In genomic region chr2:96916156-96917007, GRCh38 we compare ENCODE assay signal across 13 cellular contexts. TPM values are rescaled to one million over a fixed set of nuclear protein-coding genes. Genes with fewer than 3 reads are reported as not detected.
DNase-seq lines count a peak whose midpoint lies in the region; ATAC-seq, FAIRE-seq and TF ChIP-seq lines count a peak whose summit lies in the region.
"Had no signal": no experiment of that assay in that cellular context is flagged by ENCODE, and none has a peak within 500 bp of the region (broad histone marks: within the 10 kb centered on the region; RNA-seq: fewer than 3 reads in every experiment).

No MANE protein-coding gene starts in this region.

- intact Hi-C loops in natural killer cell (cut with micrococcal nuclease) (no loop called here), stomach (cut with DNase I; ENCODE audit: low total_unique reads) (no loop called here)

- no peak overlapping the region for H3K4me3 ChIP-seq in muscle layer of colon (ENCODE audit: low read depth in 1 of 2, low read length in 2 of 2)
- H3K4me3 ChIP-seq in stomach: peak overlapping the region in 1 of 4 donors; percentile 7
- H3K4me3 ChIP-seq: BLaER1 treated with 17β-estradiol and CSF1 and Interleukin-3, amounts not matched to agents 10 nM and 100 nM; left lung had no signal

- ATAC-seq in natural killer cell (no peak), GM18873 (IDR thresholded peaks at IDR 0.05; ENCODE audit: low FRiP score, unreplicated experiment) (no peak)
- no peak for ATAC-seq in natural killer cell treated with Interleukin-12 subunit alpha and Interleukin-12 subunit beta and Interleukin-15 and Interleukin-18, amount 100 ng/mL, for 72 hours
- ATAC-seq: effector memory CD8-positive, alpha-beta T cell; left lung had no signal

- FAIRE-seq in RCC 7860 (lab: Jason Lieb, UNC): no peak

- TF ChIP-seq CTCF in natural killer cell (IDR thresholded peaks at IDR 0.05) (no peak), chondrocyte (IDR thresholded peaks at IDR 0.05) (peak; percentile 63), stomach (IDR thresholded peaks at IDR 0.05) (no peak)

- no peaks in the 10 kb centered on the region for H3K27me3 ChIP-seq in muscle layer of colon (ENCODE audit: control insufficient read depth in 1 of 2, insufficient read depth in 2 of 2, low read length in 2 of 2)
- H3K27me3 ChIP-seq in stomach: no peaks in the 10 kb centered on the region
- H3K27me3 ChIP-seq: left lung had no signal

- H3K36me3 Mint-ChIP-seq in natural killer cell: no peaks in the 10 kb centered on the region
- no peaks in the 10 kb centered on the region for H3K36me3 Mint-ChIP-seq in natural killer cell treated with Interleukin-12 subunit alpha and Interleukin-12 subunit beta and Interleukin-15 and Interleukin-18, amount 100 ng/mL, for 72 hours
- peaks cover 4% of the 10 kb centered on the region for H3K36me3 Mint-ChIP-seq in chondrocyte (ENCODE audit: low read depth)

- 70 to 79% (median 73%) methylated on average over 16 to 18 of the region's 18 CpGs for WGBS in stomach, 5 donors

- no peak for TF ChIP-seq POLR2A in stomach (IDR thresholded peaks at IDR 0.05)

- TF ChIP-seq EP300 in stomach (IDR thresholded peaks at IDR 0.05): no peak

- H3K9me3 Mint-ChIP-seq in natural killer cell (peaks cover 0 to 4% of the 10 kb centered on the region in 2 donors), chondrocyte (ENCODE audit: low read depth) (peaks cover 7% of the 10 kb centered on the region)
- H3K9me3 Mint-ChIP-seq in natural killer cell treated with Interleukin-12 subunit alpha and Interleukin-12 subunit beta and Interleukin-15 and Interleukin-18, amount 100 ng/mL, for 72 hours: no peaks in the 10 kb centered on the region
- H3K9me3 Mint-ChIP-seq: effector memory CD8-positive, alpha-beta T cell had no signal

- peak overlapping the region; percentile 11 for H3K4me3 Mint-ChIP-seq in natural killer cell
- no peak overlapping the region for H3K4me3 Mint-ChIP-seq in natural killer cell treated with Interleukin-12 subunit alpha and Interleukin-12 subunit beta and Interleukin-15 and Interleukin-18, amount 100 ng/mL, for 72 hours
- H3K4me3 Mint-ChIP-seq in chondrocyte (ENCODE audit: unreplicated experiment): no peak overlapping the region
- H3K4me3 Mint-ChIP-seq: activated T-cell treated with anti-CD3 and anti-CD28 coated beads, Interleukin-2, amount 50 U/mL, for 24 hours had no signal

- H3K27me3 Mint-ChIP-seq in natural killer cell (ENCODE audit: low read depth in 2 of 2) (no peaks in the 10 kb centered on the region), chondrocyte (ENCODE audit: low read depth) (peaks cover 9% of the 10 kb centered on the region)
- H3K27me3 Mint-ChIP-seq in natural killer cell treated with Interleukin-12 subunit alpha and Interleukin-12 subunit beta and Interleukin-15 and Interleukin-18, amount 100 ng/mL, for 72 hours: no peaks in the 10 kb centered on the region
- H3K27me3 Mint-ChIP-seq: activated T-cell treated with anti-CD3 and anti-CD28 coated beads, Interleukin-2, amount 50 U/mL, for 24 hours; effector memory CD8-positive, alpha-beta T cell had no signal

- H3K27ac Mint-ChIP-seq in natural killer cell (peak overlapping the region in 1 of 2 donors; percentile 51), chondrocyte (ENCODE audit: unreplicated experiment) (no peak overlapping the region)
- no peak overlapping the region for H3K27ac Mint-ChIP-seq in natural killer cell treated with Interleukin-12 subunit alpha and Interleukin-12 subunit beta and Interleukin-15 and Interleukin-18, amount 100 ng/mL, for 72 hours
- H3K27ac Mint-ChIP-seq: activated T-cell treated with anti-CD3 and anti-CD28 coated beads, Interleukin-2, amount 50 U/mL, for 24 hours; effector memory CD8-positive, alpha-beta T cell had no signal

- DNase-seq in natural killer cell: no peak
- DNase-seq in natural killer cell treated with Interleukin-12 subunit alpha and Interleukin-12 subunit beta and Interleukin-15 and Interleukin-18, amount 100 ng/mL, for 72 hours (ENCODE audit: low spot score): no peak
- no peak for DNase-seq in chondrocyte (ENCODE audit: low spot score)
- DNase-seq in RCC 7860 (ENCODE audit: low spot score): no peak
- no peak for DNase-seq in stomach
- no peak for DNase-seq in NCI-H345 (lab: John Stamatoyannopoulos, UW)
- DNase-seq: activated T-cell treated with anti-CD3 and anti-CD28 coated beads, Interleukin-2, amount 50 U/mL, for 24 hours; effector memory CD8-positive, alpha-beta T cell; NCI-H446 had no signal

- no peak overlapping the region for H3K9ac ChIP-seq in muscle layer of colon (ENCODE audit: low read length)
- H3K9ac ChIP-seq: BLaER1 treated with 17β-estradiol and CSF1 and Interleukin-3, amounts not matched to agents 10 nM and 100 nM had no signal

- H3K9me3 ChIP-seq in muscle layer of colon (ENCODE audit: low read length) (no peaks in the 10 kb centered on the region), stomach (no peaks in the 10 kb centered on the region)

- H3K36me3 ChIP-seq in muscle layer of colon (ENCODE audit: insufficient read depth, low read length) (no peaks in the 10 kb centered on the region), stomach (no peaks in the 10 kb centered on the region)
- H3K36me3 ChIP-seq: left lung had no signal

- H3K27ac ChIP-seq in muscle layer of colon (ENCODE audit: low read depth, low read length) (peak overlapping the region; percentile 0), stomach (peak overlapping the region in 2 of 5 donors; percentile 12 to 34)
- H3K27ac ChIP-seq: BLaER1 treated with 17β-estradiol and CSF1 and Interleukin-3, amounts not matched to agents 10 nM and 100 nM; left lung had no signal

- H3K4me1 ChIP-seq in muscle layer of colon (ENCODE audit: insufficient read depth, low read length) (peaks cover 10% of the 10 kb centered on the region), stomach (peaks cover 8 to 36% (median 25%) of the 10 kb centered on the region in 4 donors)

- H3K4me1 Mint-ChIP-seq in natural killer cell: peaks cover 61 to 77% of the 10 kb centered on the region in 2 donors
- H3K4me1 Mint-ChIP-seq in natural killer cell treated with Interleukin-12 subunit alpha and Interleukin-12 subunit beta and Interleukin-15 and Interleukin-18, amount 100 ng/mL, for 72 hours (ENCODE audit: low read depth in 2 of 2): peaks cover 45 to 50% of the 10 kb centered on the region in 2 donors
- peaks cover 7% of the 10 kb centered on the region for H3K4me1 Mint-ChIP-seq in chondrocyte (ENCODE audit: low read depth)

RNA-seq across cellular contexts. Expression of gene SEMA4C, which starts 46.5 kb away (rescaled TPM):
- total RNA-seq in natural killer cell (10 to 100 TPM; 51.8 to 78.1 (median 65.8) TPM), chondrocyte (20.4 to 26.7 TPM (median 24.8 TPM) in 3 replicates), stomach (10 to 100 TPM; 10.7 to 78.8 (median 24.4) TPM)
- total RNA-seq in natural killer cell treated with Interleukin-12 subunit alpha and Interleukin-12 subunit beta and Interleukin-15 and Interleukin-18, amount 100 ng/mL, for 72 hours: 10 to 100 TPM; 17.0 to 18.0 TPM
- polyA plus RNA-seq in stomach: 10 to 100 TPM in 1 of 3 donors, 1 to 10 TPM in 2; 5.7 to 15.8 (median 8.0) TPM

RNA-seq across cellular contexts. Expression of gene ANKRD39, which starts 58.6 kb away (rescaled TPM):
- total RNA-seq in natural killer cell (10 to 100 TPM; 15.5 to 22.3 (median 21.6) TPM), chondrocyte (7.9 to 11.2 TPM (median 8.3 TPM) in 3 replicates), stomach (10 to 100 TPM in 3 of 5 donors, 1 to 10 TPM in 2; 2.8 to 32.1 (median 11.3) TPM)
- 10 to 100 TPM; 27.8 to 41.7 TPM for total RNA-seq in natural killer cell treated with Interleukin-12 subunit alpha and Interleukin-12 subunit beta and Interleukin-15 and Interleukin-18, amount 100 ng/mL, for 72 hours
- polyA plus RNA-seq in stomach: 10 to 100 TPM; 11.5 to 18.0 (median 14.1) TPM
